In genomic region chr6:55276745-55277627, GRCh38 we compare ENCODE assay signal across 10 cellular contexts. TPM values are rescaled to one million over a fixed set of nuclear protein-coding genes. Genes with fewer than 3 reads are reported as not detected.
A peak's percentile ranks its signal among the peaks of the same experiment; 100 is the strongest.
DNase-seq lines count a peak whose midpoint lies in the region; ATAC-seq and TF ChIP-seq lines count a peak whose summit lies in the region.
"Had no signal": no experiment of that assay in that cellular context is flagged by ENCODE, and none has a peak within 500 bp of the region (broad histone marks: within the 10 kb centered on the region; RNA-seq: fewer than 3 reads in every experiment).

No MANE protein-coding gene starts in this region.

- no peaks in the 10 kb centered on the region for H3K36me3 ChIP-seq in adrenal gland (replicated peaks in 1 of 2)
- no peaks in the 10 kb centered on the region for H3K36me3 ChIP-seq in stomach smooth muscle (ENCODE audit: control insufficient read depth in 2 of 2, insufficient read depth in 2 of 2, low read length in 2 of 2)
- H3K36me3 ChIP-seq: BLaER1 had no signal

- H3K27ac ChIP-seq in adrenal gland (no peak overlapping the region), stomach smooth muscle (ENCODE audit: low read length) (no peak overlapping the region)
- H3K27ac ChIP-seq: BLaER1 had no signal

- intact Hi-C loops in adrenal gland (cut with DNase I), result no loop called here

- H3K4me1 ChIP-seq in adrenal gland (replicated peaks in 1 of 2) (peaks cover 0 to 7% of the 10 kb centered on the region in 2 donors), stomach smooth muscle (ENCODE audit: control insufficient read depth, insufficient read depth, low read length) (peaks cover 4% of the 10 kb centered on the region)
- H3K4me1 ChIP-seq: BLaER1 had no signal

- H3K27me3 ChIP-seq in adrenal gland (no peaks in the 10 kb centered on the region), stomach smooth muscle (ENCODE audit: control insufficient read depth in 1 of 2, insufficient read depth in 2 of 2, low read length in 2 of 2) (no peaks in the 10 kb centered on the region)
- H3K27me3 ChIP-seq: BLaER1 had no signal

- H3K9me3 ChIP-seq in adrenal gland (replicated peaks in 1 of 3) (no peaks in the 10 kb centered on the region), stomach smooth muscle (ENCODE audit: control insufficient read depth in 2 of 2, low read length in 2 of 2) (no peaks in the 10 kb centered on the region)
- H3K9me3 ChIP-seq: BLaER1 had no signal

- peak; percentile 52 for ATAC-seq in HG02884 (IDR thresholded peaks at IDR 0.05; ENCODE audit: unreplicated experiment)
- ATAC-seq in GM18861 (IDR thresholded peaks at IDR 0.05; ENCODE audit: unreplicated experiment), result no peak

- H3K4me3 ChIP-seq in adrenal gland (no peak overlapping the region), stomach smooth muscle (ENCODE audit: low read length in 2 of 2) (peak overlapping the region; percentile 52 to 57)
- H3K4me3 ChIP-seq: BLaER1 had no signal

- H3K9ac ChIP-seq in stomach smooth muscle (ENCODE audit: low read length in 2 of 2), result peak overlapping the region in 1 of 2 donors; percentile 52
- H3K9ac ChIP-seq: BLaER1 had no signal

- peak; percentile 36 to 60 (median 43) for TF ChIP-seq CTCF in adrenal gland (IDR thresholded peaks at IDR 0.05)

- no peak for TF ChIP-seq POLR2A in adrenal gland (IDR thresholded peaks at IDR 0.05)

- WGBS in adrenal gland, 4 donors, result 31 to 35% (median 34%) methylated on average over 15 of the region's 15 CpGs

- peak; percentile 39 for DNase-seq in DMS153 treated with DMSO at 0.1 percent for 48 hours (lab: John Stamatoyannopoulos, UW; ENCODE audit: unreplicated experiment)
- no peak for DNase-seq in DMS153 (lab: John Stamatoyannopoulos, UW)
- DNase-seq in NCI-H2227 treated with DMSO at 0.1 percent for 48 hours (lab: John Stamatoyannopoulos, UW), result peak; percentile 41
- DNase-seq in adrenal gland, result peak in 5 of 7 donors; percentile 8 to 53 (median 21)
- peak; percentile 1 for DNase-seq in hepatic stellate cell (ENCODE audit: low spot score)

RNA-seq across cellular contexts. Expression of gene GFRAL, which starts 50.3 kb away (rescaled TPM):
- total RNA-seq in adrenal gland, result not detected
- polyA plus RNA-seq in adrenal gland, result not detected
- total RNA-seq: urinary bladder had no signal
- polyA plus RNA-seq: urinary bladder had no signal

Comparison
In these comparisons a context has a peak if more than half of its experiments do, and no peak if none do; other contexts are left out.
1. H3K4me3 ChIP-seq: peak in stomach smooth muscle (2 of 2); none in adrenal gland (0 of 4).